In the genomic region with DNA sequence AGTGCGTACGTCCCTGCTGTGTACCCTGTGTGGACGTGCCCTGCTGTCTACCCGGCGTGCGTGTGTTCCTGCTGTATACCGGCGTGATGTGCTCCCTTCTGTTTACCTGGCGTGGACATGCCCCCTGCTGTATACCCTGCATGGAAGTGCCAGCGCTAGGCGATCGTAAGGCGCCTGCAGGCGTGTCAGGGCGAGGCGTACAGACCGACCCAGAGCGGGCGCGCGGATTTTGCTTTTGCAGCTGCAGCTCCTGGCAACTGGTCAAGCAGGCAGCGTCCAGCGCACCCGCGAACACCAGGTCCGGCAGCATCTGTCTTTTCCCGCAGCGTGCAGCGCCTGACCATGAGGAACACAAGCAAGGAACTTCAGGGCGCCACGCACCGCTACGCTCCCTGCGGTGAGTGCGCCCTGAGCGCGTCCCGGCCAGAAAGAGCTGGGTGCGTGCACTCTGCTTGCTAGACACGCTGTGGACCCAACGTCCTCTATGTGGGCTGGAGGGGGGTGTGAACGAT, we compare ENCODE assay signal across 8 cellular contexts.
DNase-seq lines count a peak whose midpoint lies in the region; ATAC-seq and TF ChIP-seq lines count a peak whose summit lies in the region.

No MANE protein-coding gene starts in this region.

- peak overlapping the region; percentile 76 for H3K4me2 ChIP-seq in OCI-LY1 (ENCODE audit: low read length)

- no peaks in the 10 kb centered on the region for H3K9me2 ChIP-seq in OCI-LY1 (ENCODE audit: low read depth, low read length)

- TF ChIP-seq CTCF in OCI-LY1 (IDR thresholded peaks at IDR 0.05; ENCODE audit: low read length), result no peak

- DNase-seq in NCI-H1417 (lab: John Stamatoyannopoulos, UW), result peak in 2 of 3 experiments; percentile 21 to 51
- DNase-seq in NCI-H1417 treated with DMSO at 0.1 percent for 48 hours (lab: John Stamatoyannopoulos, UW), result no peak
- DNase-seq in effector memory CD4-positive, alpha-beta T cell, result no peak
- no peak for DNase-seq in stimulated activated CD4-positive, alpha-beta T cell treated with anti-CD3 and anti-CD28 coated beads, Interleukin-2, amount 100 ng/mL, for 24 hours
- DNase-seq in activated CD4-positive, alpha-beta T cell treated with anti-CD3 and anti-CD28 coated beads, Interleukin-2, amount 50 U/mL, for 1 hour, result no peak

- no peak overlapping the region for H3K9ac ChIP-seq in OCI-LY1 (ENCODE audit: low read length)
- H3K9ac ChIP-seq in mucosa of stomach (ENCODE audit: low read length), result no peak overlapping the region

- H3K4me3 ChIP-seq in OCI-LY1 (ENCODE audit: low read depth, low read length, poor library complexity, severe bottlenecking), result peak overlapping the region; percentile 62
- peak overlapping the region; percentile 58 for H3K4me3 ChIP-seq in effector memory CD4-positive, alpha-beta T cell (ENCODE audit: insufficient read depth, low read depth, low read length, poor library complexity, severe bottlenecking)
- H3K4me3 ChIP-seq in mucosa of stomach (ENCODE audit: low read length), result peak overlapping the region; percentile 56

- no peaks in the 10 kb centered on the region for H3F3A ChIP-seq in OCI-LY1 (ENCODE audit: insufficient read depth, low read length)

- H3K27me3 ChIP-seq in OCI-LY1 (ENCODE audit: insufficient read depth, low read length), result no peaks in the 10 kb centered on the region
- peaks cover 6% of the 10 kb centered on the region for H3K27me3 ChIP-seq in effector memory CD4-positive, alpha-beta T cell (replicated peaks; ENCODE audit: control insufficient read depth, insufficient read depth, low read length, poor library complexity, severe bottlenecking)
- peaks cover 26% of the 10 kb centered on the region for H3K27me3 ChIP-seq in mucosa of stomach (ENCODE audit: control insufficient read depth, insufficient read depth, low read length)

- H3K36me3 ChIP-seq in OCI-LY1 (ENCODE audit: insufficient read depth, low read length) (no peaks in the 10 kb centered on the region), mucosa of stomach (ENCODE audit: control insufficient read depth, insufficient read depth, low read length) (no peaks in the 10 kb centered on the region)
- no peaks in the 10 kb centered on the region for H3K36me3 ChIP-seq in effector memory CD4-positive, alpha-beta T cell (ENCODE audit: control insufficient read depth, insufficient read depth, low read length)

- no peak for ATAC-seq in GM18511 (IDR thresholded peaks at IDR 0.05; ENCODE audit: unreplicated experiment)

- H3K79me2 ChIP-seq in OCI-LY1 (ENCODE audit: insufficient read depth, low read length), result no peaks in the 10 kb centered on the region

- H3K27ac ChIP-seq in OCI-LY1 (ENCODE audit: low read depth, low read length, poor library complexity, severe bottlenecking), result no peak overlapping the region
- H3K27ac ChIP-seq in effector memory CD4-positive, alpha-beta T cell (ENCODE audit: insufficient read depth, low read length, poor library complexity, severe bottlenecking), result no peak overlapping the region

- H2AFZ ChIP-seq in OCI-LY1 (ENCODE audit: low read length), result no peak overlapping the region

- H3K9me3 ChIP-seq in OCI-LY1 (ENCODE audit: low read length), result no peaks in the 10 kb centered on the region
- no peaks in the 10 kb centered on the region for H3K9me3 ChIP-seq in effector memory CD4-positive, alpha-beta T cell (ENCODE audit: control insufficient read depth, low read length)
- no peaks in the 10 kb centered on the region for H3K9me3 ChIP-seq in mucosa of stomach (ENCODE audit: control insufficient read depth, low read length)

- H3K4me1 ChIP-seq in OCI-LY1 (ENCODE audit: insufficient read depth, low read length, severe bottlenecking) (peaks cover 15% of the 10 kb centered on the region), mucosa of stomach (ENCODE audit: control insufficient read depth, insufficient read depth, low read length) (peaks cover 9% of the 10 kb centered on the region)
- H3K4me1 ChIP-seq in effector memory CD4-positive, alpha-beta T cell (ENCODE audit: control insufficient read depth, insufficient read depth, low read length, poor library complexity, severe bottlenecking), result peaks cover 8% of the 10 kb centered on the region

- no peaks in the 10 kb centered on the region for H4K20me1 ChIP-seq in OCI-LY1 (ENCODE audit: insufficient read depth, low read length)

Comparison
In these comparisons a context has a peak if more than half of its experiments do, and no peak if none do; other contexts are left out.
1. DNase-seq: peak in NCI-H1417 (2 of 3); none in NCI-H1417 treated with DMSO at 0.1 percent for 48 hours (single experiment), effector memory CD4-positive, alpha-beta T cell (0 of 3), stimulated activated CD4-positive, alpha-beta T cell treated with anti-CD3 and anti-CD28 coated beads, Interleukin-2, amount 100 ng/mL, for 24 hours (0 of 2) and activated CD4-positive, alpha-beta T cell treated with anti-CD3 and anti-CD28 coated beads, Interleukin-2, amount 50 U/mL, for 1 hour (single experiment).
2. Peak in every context shown above with its lines, with median percentiles within 50 percentile points of each other: H3K4me3 ChIP-seq.